In the genomic region with DNA sequence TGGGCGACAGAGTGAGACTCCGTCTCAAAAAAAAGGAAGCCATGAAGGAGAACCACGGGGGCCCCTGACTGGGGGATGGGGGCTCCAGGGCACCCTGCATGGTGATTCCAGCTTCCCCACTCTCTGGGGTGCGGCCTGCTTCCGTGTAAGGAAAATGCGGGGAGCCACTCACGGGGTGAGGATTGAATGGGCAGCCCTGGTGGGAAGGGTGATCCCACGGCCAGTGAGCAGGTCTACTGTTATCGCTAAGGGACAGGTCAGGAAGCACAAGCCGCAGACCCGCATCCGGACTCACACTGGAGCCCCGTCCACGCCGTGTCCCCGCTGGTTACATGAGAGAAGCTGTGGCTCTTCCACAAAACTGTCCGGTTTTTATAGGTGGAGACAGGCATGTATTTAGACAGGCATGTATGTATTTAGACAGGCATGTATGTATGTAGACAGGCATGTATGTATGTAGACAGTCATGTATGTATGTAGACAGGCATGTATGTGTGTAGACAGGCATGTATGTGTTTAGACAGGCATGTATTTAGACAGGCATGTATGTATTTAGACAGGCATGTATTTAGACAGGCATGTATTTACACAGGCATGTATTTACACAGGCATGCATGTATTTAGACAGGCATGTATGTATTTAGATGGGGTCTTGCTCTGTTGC, we compare ENCODE assay signal across 33 cellular contexts. TPM values are rescaled to one million over a fixed set of nuclear protein-coding genes. Genes with fewer than 3 reads are reported as not detected.
A peak's percentile ranks its signal among the peaks of the same experiment; 100 is the strongest.
DNase-seq lines count a peak whose midpoint lies in the region; ATAC-seq, FAIRE-seq and TF ChIP-seq lines count a peak whose summit lies in the region.
"Had no signal": no experiment of that assay in that cellular context is flagged by ENCODE, and none has a peak within 500 bp of the region (broad histone marks: within the 10 kb centered on the region; RNA-seq: fewer than 3 reads in every experiment).

No MANE protein-coding gene starts in this region.

- CTCF ChIA-PET in A549 (lab: Yijun Ruan, JAX), result interaction anchor here (0.6 to 1.9 kb wide), 5 partner anchors 8 to 1137 kb away, joined by 3 to 6 read pairs (median 3); a partner anchor contains a TSS

- no peaks in the 10 kb centered on the region for H3K9me3 Mint-ChIP-seq in chondrocyte (ENCODE audit: low read depth)
- H3K9me3 Mint-ChIP-seq in neural crest cell, result no peaks in the 10 kb centered on the region
- H3K9me3 Mint-ChIP-seq: immature natural killer cell, WTC11 had no signal

- H3K4me2 ChIP-seq in A549, result peak overlapping the region; percentile 45
- H3K4me2 ChIP-seq: hepatocyte had no signal

- ATAC-seq in A549 (no peak), left lobe of liver (no peak), GM21529 (IDR thresholded peaks at IDR 0.05; ENCODE audit: unreplicated experiment) (no peak)
- ATAC-seq: WTC11 had no signal

- peaks cover 49% of the 10 kb centered on the region for H3K4me1 ChIP-seq in A549

- WGBS in A549 (ENCODE audit: missing lambda C conversion rate), result 94% methylated on average over 17 of the region's 17 CpGs

- peaks cover 7% of the 10 kb centered on the region for H3K36me3 Mint-ChIP-seq in chondrocyte (ENCODE audit: low read depth)
- no peaks in the 10 kb centered on the region for H3K36me3 Mint-ChIP-seq in neural crest cell (ENCODE audit: low read depth)
- H3K36me3 Mint-ChIP-seq: immature natural killer cell had no signal

- H3K4me1 Mint-ChIP-seq in chondrocyte (ENCODE audit: low read depth), result peaks cover 46% of the 10 kb centered on the region
- peaks cover 22% of the 10 kb centered on the region for H3K4me1 Mint-ChIP-seq in neural crest cell

- H3K9me3 ChIP-seq in A549, result no peaks in the 10 kb centered on the region
- H3K9me3 ChIP-seq: adrenal gland, left ventricle myocardium inferior, testis, uterus had no signal

- H3K4me3 Mint-ChIP-seq in chondrocyte (ENCODE audit: unreplicated experiment) (no peak overlapping the region), neural crest cell (peak overlapping the region; percentile 44)
- H3K4me3 Mint-ChIP-seq: immature natural killer cell, WTC11 had no signal

- FAIRE-seq in A549 (lab: Jason Lieb, UNC) (no peak), HTR-8/SVneo (lab: Jason Lieb, UNC) (peak; percentile 95), GM12892 (lab: Jason Lieb, UNC) (no peak)

- peak overlapping the region in 1 of 2 experiments; percentile 78; a peak in 4 of 6 replicates for H3K27ac ChIP-seq in A549
- H3K27ac ChIP-seq: adrenal gland, brain microvascular endothelial cell, epithelial cell of prostate, hepatocyte, left ventricle myocardium inferior, SK-N-MC, testis, uterus had no signal

- no peak for TF ChIP-seq RAD21 in A549 (conservative IDR thresholded peaks at IDR 0.05 in 1 of 2, IDR thresholded peaks at IDR 0.05 in 1 of 2)

- TF ChIP-seq EP300 in A549 (IDR thresholded peaks at IDR 0.05), result no peak

- no peak overlapping the region for H3K4me3 ChIP-seq in A549
- H3K4me3 ChIP-seq: adrenal gland, hepatocyte, left ventricle myocardium inferior, SK-N-MC, testis, uterus had no signal

- POLR2A ChIA-PET in A549 (lab: Yijun Ruan, JAX), result no interaction called here

- no peaks in the 10 kb centered on the region for H3K27me3 Mint-ChIP-seq in chondrocyte (ENCODE audit: low read depth)
- H3K27me3 Mint-ChIP-seq in neural crest cell (ENCODE audit: low read depth), result no peaks in the 10 kb centered on the region

- peak overlapping the region; percentile 15 for H3K27ac Mint-ChIP-seq in chondrocyte (ENCODE audit: unreplicated experiment)
- no peak overlapping the region for H3K27ac Mint-ChIP-seq in neural crest cell (ENCODE audit: unreplicated experiment)
- H3K27ac Mint-ChIP-seq: immature natural killer cell, WTC11 had no signal

- DNase-seq in A549 (ENCODE audit: low read depth in 1 of 2, low spot score in 1 of 2) (no peak), HTR-8/SVneo (ENCODE audit: insufficient read length, low spot score) (no peak), chondrocyte (ENCODE audit: low spot score) (no peak), neural crest cell (ENCODE audit: low read depth, low spot score) (no peak), GF-D8 (lab: John Stamatoyannopoulos, UW) (no peak), left lobe of liver (ENCODE audit: low spot score) (no peak), GM12892 (ENCODE audit: insufficient read length) (no peak)
- DNase-seq: activated CD4-positive, alpha-beta T cell treated with anti-CD3 and anti-CD28 coated beads, Interleukin-2, amount 50 U/mL, for 4 hours; activated naive CD4-positive, alpha-beta T cell treated with Interleukin-2 at 50 U/mL for 16 hours; adrenal gland; brain microvascular endothelial cell; effector CD4-positive, alpha-beta T cell; immature natural killer cell; Kasumi-1; left ventricle myocardium inferior; MV-4-11; NCI-H1436 treated with DMSO at 0.1 percent for 48 hours; NCI-H2107; NCI-H446 treated with DMSO at 0.1 percent for 48 hours; NCI-H82; nucleus accumbens; stimulated activated CD4-positive, alpha-beta T cell treated with anti-CD3 and anti-CD28 coated beads, Interleukin-15, amount 100 ng/mL, for 24 hours; stimulated activated naive CD4-positive, alpha-beta T cell treated with Interleukin-2 at 50 U/mL for 16 hours; testis; uterus had no signal

- TF ChIP-seq CTCF in A549 (IDR thresholded peaks at IDR 0.05) (no peak), chondrocyte (IDR thresholded peaks at IDR 0.05) (no peak), neural crest cell (conservative IDR thresholded peaks at IDR 0.05) (no peak)

- TF ChIP-seq POLR2A in A549 (IDR thresholded peaks at IDR 0.05; ENCODE audit: low read length) (no peak), GM12892 (IDR thresholded peaks at IDR 0.05; ENCODE audit: low read depth, low read length) (no peak)

TF ChIP-seq in A549, 52 proteins besides CTCF, POLR2A, EP300 and RAD21:
- no peak for TF ChIP-seq MAFK (IDR thresholded peaks at IDR 0.05; ENCODE audit: partially characterized antibody)
- TF ChIP-seq CHD4 (IDR thresholded peaks at IDR 0.05; ENCODE audit: borderline replicate concordance), result no peak
- no peak for TF ChIP-seq GATA3 (IDR thresholded peaks at IDR 0.05; ENCODE audit: borderline replicate concordance)
- no peak for TF ChIP-seq HEYL (CRISPR knock-in tag; IDR thresholded peaks at IDR 0.05)
- TF ChIP-seq, protein P1, sequence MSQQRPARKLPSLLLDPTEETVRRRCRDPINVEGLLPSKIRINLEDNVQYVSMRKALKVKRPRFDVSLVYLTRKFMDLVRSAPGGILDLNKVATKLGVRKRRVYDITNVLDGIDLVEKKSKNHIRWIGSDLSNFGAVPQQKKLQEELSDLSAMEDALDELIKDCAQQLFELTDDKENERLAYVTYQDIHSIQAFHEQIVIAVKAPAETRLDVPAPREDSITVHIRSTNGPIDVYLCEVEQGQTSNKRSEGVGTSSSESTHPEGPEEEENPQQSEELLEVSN (IDR thresholded peaks at IDR 0.05; ENCODE audit: borderline replicate concordance, low read depth), result no peak
- TF ChIP-seq SREBF2 (IDR thresholded peaks at IDR 0.05), result no peak

RNA-seq across cellular contexts. Expression of a gene that starts 5.8 kb away (rescaled TPM):
- polyA plus RNA-seq in A549 (2011; rRNA removed), result 83.9 and 89.3 TPM in 2 replicates
- 158 and 161 TPM in 2 replicates for polyA plus RNA-seq in A549 (2012; cell fraction: cytosol; rRNA removed)
- 102 and 111 TPM in 2 replicates for polyA plus RNA-seq in A549 (2012; cell fraction: nucleus; rRNA removed)
- 75.9 to 81.0 TPM (median 78.3 TPM) in 3 replicates for polyA plus RNA-seq in A549 (2017; fragmentation: RNase III; extraction: RNeasy Plus Mini Kit Qiagen cat#74134 plus additional on column Dnase treatment)
- 22.6 and 32.9 TPM in 2 replicates for polyA minus RNA-seq in A549 (2011; rRNA and poly(A)+ RNA removed)
- 29.9 to 31.9 TPM (median 31.7 TPM) in 3 replicates for total RNA-seq in chondrocyte
- 50.6 and 57.8 TPM in 2 replicates for total RNA-seq in neural crest cell
- 10.7 TPM for total RNA-seq in left lobe of liver
- polyA plus RNA-seq in GM12892 (2012; ENCODE audit: missing spikeins), result 51.5 TPM

RNA-seq across cellular contexts. Expression of a gene that starts 8.1 kb away (rescaled TPM):
- polyA plus RNA-seq in A549 (2011; rRNA removed) (18.4 and 22.0 TPM in 2 replicates), A549 (2017; fragmentation: RNase III; extraction: RNeasy Plus Mini Kit Qiagen cat#74134 plus additional on column Dnase treatment) (14.3 to 16.1 TPM (median 15.8 TPM) in 3 replicates)
- polyA plus RNA-seq in A549 (2012; cell fraction: cytosol; rRNA removed), result 22.6 and 32.6 TPM in 2 replicates
- polyA plus RNA-seq in A549 (2012; cell fraction: nucleus; rRNA removed), result 86.6 and 140 TPM in 2 replicates
- 51.8 and 53.5 TPM in 2 replicates for polyA minus RNA-seq in A549 (2011; rRNA and poly(A)+ RNA removed)
- total RNA-seq in chondrocyte (0.07 to 0.22 TPM (median 0.15 TPM) in 3 replicates), neural crest cell (not detected in 2 replicates), left lobe of liver (44.6 TPM)
- 0.13 TPM for polyA plus RNA-seq in GM12892 (2012; ENCODE audit: missing spikeins)
- total RNA-seq: A673; pulmonary artery endothelial cell; T-helper 2 cell treated with Interferon-gamma antibody and Interleukin-4, amounts not matched to agents 100 ng/mL and 5 ng/mL, for 36 hours had no signal
- polyA plus RNA-seq: immature natural killer cell had no signal

RNA-seq across cellular contexts. Expression of a gene that starts 33.6 kb away (rescaled TPM):
- 61.0 and 67.9 TPM in 2 replicates for polyA plus RNA-seq in A549 (2011; rRNA removed)
- polyA plus RNA-seq in A549 (2012; cell fraction: cytosol; rRNA removed), result 47.0 and 67.0 TPM in 2 replicates
- polyA plus RNA-seq in A549 (2012; cell fraction: nucleus; rRNA removed), result 433 and 488 TPM in 2 replicates
- 93.1 to 106 TPM (median 101 TPM) in 3 replicates for polyA plus RNA-seq in A549 (2017; fragmentation: RNase III; extraction: RNeasy Plus Mini Kit Qiagen cat#74134 plus additional on column Dnase treatment)
- polyA minus RNA-seq in A549 (2011; rRNA and poly(A)+ RNA removed), result 25.5 and 36.5 TPM in 2 replicates
- total RNA-seq in chondrocyte, result 21.4 to 36.1 TPM (median 35.9 TPM) in 3 replicates
- 2.5 and 2.9 TPM in 2 replicates for total RNA-seq in neural crest cell
- 11.6 TPM for total RNA-seq in left lobe of liver
- polyA plus RNA-seq in GM12892 (2012; ENCODE audit: missing spikeins), result 2.2 TPM

RNA-seq across cellular contexts. Expression of a gene that starts 59.9 kb away (rescaled TPM):
- polyA plus RNA-seq in A549 (2011; rRNA removed), result 14.6 and 18.4 TPM in 2 replicates
- polyA plus RNA-seq in A549 (2012; cell fraction: cytosol; rRNA removed), result 50.9 and 73.0 TPM in 2 replicates
- polyA plus RNA-seq in A549 (2012; cell fraction: nucleus; rRNA removed), result 263 and 419 TPM in 2 replicates
- 48.0 to 48.7 TPM (median 48.1 TPM) in 3 replicates for polyA plus RNA-seq in A549 (2017; fragmentation: RNase III; extraction: RNeasy Plus Mini Kit Qiagen cat#74134 plus additional on column Dnase treatment)
- polyA minus RNA-seq in A549 (2011; rRNA and poly(A)+ RNA removed), result 28.4 and 51.5 TPM in 2 replicates
- total RNA-seq in chondrocyte, result 74.8 to 94.4 TPM (median 80.4 TPM) in 3 replicates
- 123 and 134 TPM in 2 replicates for total RNA-seq in neural crest cell
- 55.5 TPM for total RNA-seq in left lobe of liver
- 16.6 TPM for polyA plus RNA-seq in GM12892 (2012; ENCODE audit: missing spikeins)

Comparison
In these comparisons a context has a peak if more than half of its experiments do, and no peak if none do; other contexts are left out.
1. RNA of a gene that starts 8.1 kb away (total RNA-seq): 44.6 TPM in left lobe of liver (single experiment); 0.07 to 0.22 TPM in chondrocyte and not detected in neural crest cell; every median in the first group is over 10 times any median in the second.